Comparison of ENCODE assay signal across 9 cellular contexts in genomic region chr17:77437017-77437416, GRCh38.
DNase-seq lines count a peak whose midpoint lies in the region; ATAC-seq and TF ChIP-seq lines count a peak whose summit lies in the region.
"Had no signal": no experiment of that assay in that cellular context is flagged by ENCODE, and none has a peak within 500 bp of the region (broad histone marks: within the 10 kb centered on the region; RNA-seq: fewer than 3 reads in every experiment).

No MANE protein-coding gene starts in this region.

- H3K36me3 ChIP-seq in SJCRH30, result no peaks in the 10 kb centered on the region

- no peaks in the 10 kb centered on the region for H3K27me3 ChIP-seq in SJCRH30
- H3K27me3 ChIP-seq: SJSA1 had no signal

- peaks cover 96% of the 10 kb centered on the region for H3K4me1 ChIP-seq in SJCRH30

- ATAC-seq in stimulated activated memory B cell treated with anti-CD40 and anti-IgM and Interleukin-4, amounts not matched to agents 10 μg/mL and 1 μg/mL and 100 μg/mL, for 72 hours, result no peak
- ATAC-seq in omental fat pad (ENCODE audit: low FRiP score), result no peak
- ATAC-seq in HG03025 (IDR thresholded peaks at IDR 0.05; ENCODE audit: low FRiP score, unreplicated experiment), result no peak
- no peak for ATAC-seq in GM18867 (IDR thresholded peaks at IDR 0.05; ENCODE audit: unreplicated experiment)

- peak overlapping the region; percentile 46 for H3K27ac ChIP-seq in SJCRH30
- H3K27ac ChIP-seq: SJSA1 had no signal

- peaks cover 81% of the 10 kb centered on the region for H3K4me1 Mint-ChIP-seq in T-helper 2 cell treated with Interferon-gamma antibody and Interleukin-4, amounts not matched to agents 5 μg/mL and 100 μg/mL, for 36 hours (ENCODE audit: low read depth)
- peaks cover 84% of the 10 kb centered on the region for H3K4me1 Mint-ChIP-seq in stimulated activated memory B cell treated with anti-CD40 and anti-IgM and Interleukin-4, amounts not matched to agents 10 μg/mL and 1 μg/mL and 100 μg/mL, for 72 hours

- H3K4me3 Mint-ChIP-seq in T-helper 2 cell treated with Interferon-gamma antibody and Interleukin-4, amounts not matched to agents 5 μg/mL and 100 μg/mL, for 36 hours, result no peak overlapping the region
- no peak overlapping the region for H3K4me3 Mint-ChIP-seq in stimulated activated memory B cell treated with anti-CD40 and anti-IgM and Interleukin-4, amounts not matched to agents 10 μg/mL and 1 μg/mL and 100 μg/mL, for 72 hours

- H3K36me3 Mint-ChIP-seq in T-helper 2 cell treated with Interferon-gamma antibody and Interleukin-4, amounts not matched to agents 5 μg/mL and 100 μg/mL, for 36 hours (ENCODE audit: low read depth), result peaks cover 37% of the 10 kb centered on the region
- H3K36me3 Mint-ChIP-seq in stimulated activated memory B cell treated with anti-CD40 and anti-IgM and Interleukin-4, amounts not matched to agents 10 μg/mL and 1 μg/mL and 100 μg/mL, for 72 hours, result peaks cover 5% of the 10 kb centered on the region

- no peaks in the 10 kb centered on the region for H3K9me3 ChIP-seq in SJCRH30 (replicated peaks)
- H3K9me3 ChIP-seq: SJSA1 had no signal

- no peaks in the 10 kb centered on the region for H3K27me3 Mint-ChIP-seq in T-helper 2 cell treated with Interferon-gamma antibody and Interleukin-4, amounts not matched to agents 5 μg/mL and 100 μg/mL, for 36 hours (ENCODE audit: low read depth)
- no peaks in the 10 kb centered on the region for H3K27me3 Mint-ChIP-seq in stimulated activated memory B cell treated with anti-CD40 and anti-IgM and Interleukin-4, amounts not matched to agents 10 μg/mL and 1 μg/mL and 100 μg/mL, for 72 hours

- peak overlapping the region; percentile 17 for H3K27ac Mint-ChIP-seq in T-helper 2 cell treated with Interferon-gamma antibody and Interleukin-4, amounts not matched to agents 5 μg/mL and 100 μg/mL, for 36 hours
- H3K27ac Mint-ChIP-seq in stimulated activated memory B cell treated with anti-CD40 and anti-IgM and Interleukin-4, amounts not matched to agents 10 μg/mL and 1 μg/mL and 100 μg/mL, for 72 hours, result peak overlapping the region; percentile 97

- no peaks in the 10 kb centered on the region for H3K9me3 Mint-ChIP-seq in T-helper 2 cell treated with Interferon-gamma antibody and Interleukin-4, amounts not matched to agents 5 μg/mL and 100 μg/mL, for 36 hours
- H3K9me3 Mint-ChIP-seq in stimulated activated memory B cell treated with anti-CD40 and anti-IgM and Interleukin-4, amounts not matched to agents 10 μg/mL and 1 μg/mL and 100 μg/mL, for 72 hours, result no peaks in the 10 kb centered on the region

- no peak overlapping the region for H3K4me3 ChIP-seq in SJCRH30
- H3K4me3 ChIP-seq: SJSA1 had no signal

- TF ChIP-seq CTCF in omental fat pad (IDR thresholded peaks at IDR 0.05), result no peak

- no peak for DNase-seq in T-helper 2 cell treated with Interferon-gamma antibody and Interleukin-4, amounts not matched to agents 5 μg/mL and 100 μg/mL, for 36 hours (ENCODE audit: low spot score)
- DNase-seq in T-helper 2 cell, result no peak
- peak; percentile 86 to 95 for DNase-seq in SJCRH30
- peak; percentile 89 for DNase-seq in fibroblast of peridontal ligament (ENCODE audit: extremely low read depth)
- no peak for DNase-seq in omental fat pad (ENCODE audit: low spot score)

Comparison
In these comparisons a context has a peak if more than half of its experiments do, and no peak if none do; other contexts are left out.
1. DNase-seq: peak in SJCRH30 (2 of 2) and fibroblast of peridontal ligament (single experiment); none in T-helper 2 cell treated with Interferon-gamma antibody and Interleukin-4, amounts not matched to agents 5 μg/mL and 100 μg/mL, for 36 hours (single experiment), T-helper 2 cell (0 of 5) and omental fat pad (single experiment).